Comparison of ENCODE assay signal across 10 cellular contexts in the genomic region with DNA sequence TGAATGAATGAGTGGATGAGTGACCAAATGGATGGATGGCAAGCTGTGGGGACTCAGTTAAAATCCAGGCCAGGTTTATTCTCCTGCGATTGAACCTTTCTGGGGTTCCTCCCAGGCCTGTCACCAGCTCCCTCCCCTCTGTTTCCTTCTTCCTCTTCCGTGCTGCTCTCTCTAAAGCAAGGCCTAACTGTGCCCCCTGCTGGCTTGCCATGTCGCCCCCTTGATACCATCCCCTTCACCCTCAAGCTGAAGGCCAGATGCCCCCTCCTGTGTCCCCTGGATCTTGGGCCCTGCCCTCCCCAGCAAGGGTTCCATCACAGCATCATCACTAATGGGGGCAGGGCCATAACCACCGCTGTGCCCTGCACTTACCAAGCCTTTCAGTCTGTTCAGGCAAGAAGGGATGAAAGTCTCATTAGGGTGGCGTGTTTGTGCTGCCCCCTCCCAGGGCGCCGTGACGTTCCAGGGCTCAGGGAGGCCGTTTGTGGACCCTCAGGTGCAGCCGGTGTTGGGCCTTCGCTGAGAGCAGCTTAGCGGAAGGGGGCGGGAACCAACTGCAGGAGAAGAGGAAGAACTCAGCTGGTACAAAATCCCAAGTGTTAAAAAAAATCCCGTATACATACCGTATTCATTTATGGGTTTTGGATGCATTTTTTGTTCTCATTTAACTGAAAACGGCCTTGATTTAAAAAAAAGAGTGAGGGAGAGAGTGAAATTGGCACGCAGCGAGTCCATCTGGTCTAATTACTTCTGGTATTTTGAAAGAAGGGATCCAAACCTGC.
DNase-seq lines count a peak whose midpoint lies in the region; ATAC-seq and TF ChIP-seq lines count a peak whose summit lies in the region.
"Had no signal": no experiment of that assay in that cellular context is flagged by ENCODE, and none has a peak within 500 bp of the region (broad histone marks: within the 10 kb centered on the region; RNA-seq: fewer than 3 reads in every experiment).

No MANE protein-coding gene starts in this region.

- H3K27ac ChIP-seq in BLaER1, result peak overlapping the region; percentile 83
- H3K27ac ChIP-seq in PC-3 (ENCODE audit: low read length), result no peak overlapping the region
- no peak overlapping the region for H3K27ac ChIP-seq in RWPE1
- no peak overlapping the region for H3K27ac ChIP-seq in ascending aorta
- H3K27ac ChIP-seq: PC-9 had no signal

- no TSS peak for BruUV-seq in PC-3 (replicated peaks; lab: Mats Ljungman, UMichigan)

- intact Hi-C loops in PC-3 (cut with micrococcal nuclease) (no loop called here), ascending aorta (cut with DNase I) (no loop called here)

- POLR2A ChIA-PET in PC-3 (lab: Charles Lee; ENCODE audit: unreplicated experiment) (no interaction called here), RWPE1 (lab: Yijun Ruan, JAX; ENCODE audit: low non-redundant PET) (no interaction called here)

- H3K36me3 ChIP-seq in BLaER1, result no peaks in the 10 kb centered on the region
- no peaks in the 10 kb centered on the region for H3K36me3 ChIP-seq in PC-3 (ENCODE audit: low read depth, low read length)
- no peaks in the 10 kb centered on the region for H3K36me3 ChIP-seq in ascending aorta

- no peaks in the 10 kb centered on the region for H3F3A ChIP-seq in PC-3 (ENCODE audit: low read length, unreplicated experiment)

- H3K79me2 ChIP-seq in PC-3 (ENCODE audit: low read length), result no peaks in the 10 kb centered on the region

- H3K9ac ChIP-seq in BLaER1 (peak overlapping the region; percentile 72), PC-3 (ENCODE audit: low read length) (no peak overlapping the region)

- H3K4me1 ChIP-seq in BLaER1 (peaks cover 53% of the 10 kb centered on the region), PC-3 (ENCODE audit: insufficient read depth, low read length) (no peaks in the 10 kb centered on the region), ascending aorta (no peaks in the 10 kb centered on the region)

- H3K9me3 ChIP-seq in BLaER1 (no peaks in the 10 kb centered on the region), PC-3 (ENCODE audit: low read length) (no peaks in the 10 kb centered on the region), ascending aorta (no peaks in the 10 kb centered on the region)

- no peaks in the 10 kb centered on the region for H3K9me2 ChIP-seq in PC-3 (replicated peaks; ENCODE audit: low read length)

- CTCF ChIA-PET in PC-3 (lab: Charles Lee) (no interaction called here), RWPE1 (lab: Yijun Ruan, JAX) (interaction anchor here (0.6 kb wide), 2 partner anchors 32 to 247 kb away, joined by 4 to 5 read pairs; no protein-coding TSS in a partner anchor)

- ATAC-seq in PC-3, result no peak
- no peak for ATAC-seq in HG03139 (IDR thresholded peaks at IDR 0.05; ENCODE audit: unreplicated experiment)

- TF ChIP-seq CTCF in GM12873 (IDR thresholded peaks at IDR 0.05; ENCODE audit: insufficient read depth, low read depth, low read length, missing control alignments) (peak; percentile 58), PC-3 (conservative IDR thresholded peaks at IDR 0.05; ENCODE audit: low read depth, low read length) (peak; percentile 25; the same call in 1 of the 2 replicates), RWPE1 (conservative IDR thresholded peaks at IDR 0.05; ENCODE audit: low read depth) (no peak), ascending aorta (IDR thresholded peaks at IDR 0.05) (no peak)

- peak overlapping the region; percentile 58 for H3K4me3 ChIP-seq in BLaER1
- no peak overlapping the region for H3K4me3 ChIP-seq in PC-3 (ENCODE audit: low read length)
- no peak overlapping the region for H3K4me3 ChIP-seq in ascending aorta
- H3K4me3 ChIP-seq: PC-9 had no signal

- H3K4me2 ChIP-seq in BLaER1 (peak overlapping the region; percentile 92), PC-3 (ENCODE audit: low read length) (no peak overlapping the region)
- H3K4me2 ChIP-seq: PC-9 had no signal

- DNase-seq in PC-3, result no peak
- peak; percentile 48 for DNase-seq in iPS-NIHi7 (ENCODE audit: extremely low spot score)
- no peak for DNase-seq in RWPE1 (ENCODE audit: low spot score)
- no peak for DNase-seq in ascending aorta (ENCODE audit: low spot score in 2 of 2)
- no peak for DNase-seq in NCI-H510A treated with DMSO at 0.1 percent for 48 hours (lab: John Stamatoyannopoulos, UW)
- DNase-seq: central memory CD4-positive, alpha-beta T cell; PC-9 had no signal

- H3K27me3 ChIP-seq in BLaER1, result no peaks in the 10 kb centered on the region
- H3K27me3 ChIP-seq in PC-3 (ENCODE audit: low read length), result no peaks in the 10 kb centered on the region
- H3K27me3 ChIP-seq in ascending aorta, result no peaks in the 10 kb centered on the region

- H4K20me1 ChIP-seq in BLaER1 (no peaks in the 10 kb centered on the region), PC-3 (ENCODE audit: low read length) (no peaks in the 10 kb centered on the region)

- H2AFZ ChIP-seq in PC-3 (ENCODE audit: low read length), result no peak overlapping the region
- H2AFZ ChIP-seq: PC-9 had no signal

Comparison
In these comparisons a context has a peak if more than half of its experiments do, and no peak if none do; other contexts are left out.
1. CTCF ChIP-seq: peak in GM12873 (single experiment) and PC-3 (single experiment); none in RWPE1 (single experiment) and ascending aorta (0 of 3).